ENCODE assay signal across 8 cellular contexts in the genomic region with DNA sequence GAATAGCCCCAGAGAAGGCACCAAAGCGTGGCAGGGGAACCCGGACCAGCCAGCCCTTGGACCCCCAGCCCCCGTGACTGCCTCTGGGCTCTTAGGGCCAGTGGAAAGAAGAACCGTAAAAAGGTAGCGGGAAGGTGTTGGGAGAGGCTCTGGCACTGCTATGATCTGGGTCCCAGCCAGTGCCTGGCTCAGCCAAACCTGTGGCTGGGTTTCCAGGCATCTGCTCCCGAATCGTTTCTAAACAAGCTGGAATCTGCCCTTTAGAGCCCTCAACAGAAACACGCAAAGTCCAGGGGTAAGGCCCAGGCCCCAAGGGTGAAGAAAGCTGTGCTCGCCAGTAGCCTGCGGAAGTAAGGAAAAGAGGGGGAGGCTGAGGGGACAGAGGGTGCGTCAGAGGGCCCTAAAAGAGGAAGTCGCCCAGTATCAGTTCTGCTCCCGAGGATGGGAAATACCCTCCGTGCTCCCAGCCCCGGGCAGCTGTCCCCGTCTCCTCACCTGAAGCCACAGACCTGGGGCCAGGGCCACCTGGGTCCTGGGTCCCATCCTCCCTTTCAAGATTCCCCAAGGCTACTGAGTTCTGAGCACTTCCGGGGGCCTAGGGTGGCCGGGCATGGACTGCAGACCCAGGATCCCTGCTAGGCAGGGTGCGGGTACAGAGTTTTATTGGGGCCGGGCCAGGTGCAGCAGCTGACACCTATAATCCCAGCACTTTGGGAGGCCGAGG. TPM values are rescaled to one million over a fixed set of nuclear protein-coding genes. Genes with fewer than 3 reads are reported as not detected.
DNase-seq lines count a peak whose midpoint lies in the region; ATAC-seq and TF ChIP-seq lines count a peak whose summit lies in the region.

No MANE protein-coding gene starts in this region.

- H4K20me1 ChIP-seq in MM.1S (ENCODE audit: insufficient read depth, low read length): no peaks in the 10 kb centered on the region

- H3K9me3 ChIP-seq in MM.1S (replicated peaks; ENCODE audit: insufficient read depth, low read length): no peaks in the 10 kb centered on the region

- H3K27me3 ChIP-seq in MM.1S (replicated peaks; ENCODE audit: insufficient read depth, low read length): no peaks in the 10 kb centered on the region

- H3K4me1 ChIP-seq in MM.1S (ENCODE audit: low read length): peaks cover 49% of the 10 kb centered on the region

- H3F3A ChIP-seq in MM.1S (ENCODE audit: insufficient read depth, low read length): peaks cover 48% of the 10 kb centered on the region

- no peak overlapping the region for H2AFZ ChIP-seq in MM.1S (ENCODE audit: low read length)

- H3K4me2 ChIP-seq in MM.1S (ENCODE audit: low read depth, low read length): peak overlapping the region; percentile 48; the same call in 1 of the 2 replicates

- TF ChIP-seq CTCF in MM.1S (IDR thresholded peaks at IDR 0.05; ENCODE audit: low read length): no peak

- peak; percentile 86 for ATAC-seq in GM21529 (IDR thresholded peaks at IDR 0.05; ENCODE audit: unreplicated experiment)

- no peak overlapping the region for H3K4me3 ChIP-seq in MM.1S (ENCODE audit: low read length)

- H3K27ac ChIP-seq in MM.1S (ENCODE audit: low read length): peak overlapping the region; percentile 92
- H3K27ac ChIP-seq in temporal lobe (ENCODE audit: low read depth, low read length): peak overlapping the region; percentile 58

- no peaks in the 10 kb centered on the region for H3K9me2 ChIP-seq in MM.1S (replicated peaks; ENCODE audit: insufficient read depth, low read length)

- no peaks in the 10 kb centered on the region for H3K79me2 ChIP-seq in MM.1S (ENCODE audit: low read length)

- H3K9ac ChIP-seq in MM.1S (ENCODE audit: low read length): peak overlapping the region; percentile 37

- DNase-seq in MM.1S (peak; percentile 72), globus pallidus (ENCODE audit: low spot score) (peak; percentile 67), dedifferentiated amniotic fluid mesenchymal stem cell (ENCODE audit: extremely low spot score) (no peak), NCI-H524 treated with DMSO at 0.1 percent for 48 hours (lab: John Stamatoyannopoulos, UW) (no peak)
- DNase-seq in activated CD8-positive, alpha-beta memory T cell treated with anti-CD3 and anti-CD28 coated beads for 24 hours: no peak

- peak; percentile 19 for TF ChIP-seq POLR2A in GM15510 (IDR thresholded peaks at IDR 0.05; ENCODE audit: borderline replicate concordance, extremely low read depth, insufficient read length)

- H3K36me3 ChIP-seq in MM.1S (replicated peaks; ENCODE audit: insufficient read depth, low read length): no peaks in the 10 kb centered on the region

RNA-seq across cellular contexts. Expression of gene IL10RA, which starts 24.7 kb away (rescaled TPM):
- 1.2 TPM for total RNA-seq in temporal lobe

Comparison
In these comparisons a context has a peak if more than half of its experiments do, and no peak if none do; other contexts are left out.
1. DNase-seq: peak in MM.1S (single experiment) and globus pallidus (single experiment); none in dedifferentiated amniotic fluid mesenchymal stem cell (single experiment), activated CD8-positive, alpha-beta memory T cell treated with anti-CD3 and anti-CD28 coated beads for 24 hours (single experiment) and NCI-H524 treated with DMSO at 0.1 percent for 48 hours (single experiment).